7 cellular contexts compared by ENCODE assay signal in the genomic region with DNA sequence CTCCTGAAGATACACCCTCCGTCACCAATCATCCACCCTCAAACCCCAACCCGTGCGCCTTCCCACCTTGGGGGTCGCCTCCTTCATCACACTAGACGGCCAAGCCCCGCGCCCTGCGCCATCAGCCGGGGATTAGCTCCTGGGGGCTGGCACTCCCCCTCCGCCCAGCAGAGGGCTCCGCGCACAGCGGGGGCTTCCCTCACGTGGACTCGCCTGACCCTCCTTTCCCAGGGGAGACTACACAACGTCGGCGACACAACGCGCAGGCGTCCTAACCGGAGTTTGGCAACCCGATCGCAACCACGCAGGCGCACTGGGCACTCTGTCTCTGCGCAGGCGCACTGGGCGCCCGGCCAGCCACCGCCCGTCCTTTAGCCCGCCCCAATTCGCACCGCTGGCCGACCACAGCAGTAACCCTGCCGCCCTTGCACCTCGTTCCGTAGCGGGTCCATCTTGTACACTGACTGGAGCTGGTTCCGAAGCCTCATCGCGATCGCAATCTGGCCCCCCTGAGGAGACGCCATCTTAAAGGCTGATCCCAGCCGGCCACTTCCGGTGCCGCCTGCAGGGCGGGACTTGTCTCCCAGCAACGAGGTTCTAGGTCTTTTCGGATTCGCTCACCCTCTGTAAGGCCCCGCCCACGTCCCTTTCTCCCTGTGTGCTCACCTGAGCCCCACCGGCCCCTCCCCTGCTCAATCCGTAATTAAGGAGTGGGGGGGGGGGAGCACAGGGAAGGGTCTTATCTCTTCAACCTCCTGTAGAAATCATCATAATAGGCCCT. TPM values are rescaled to one million over a fixed set of nuclear protein-coding genes. Genes with fewer than 3 reads are reported as not detected.
DNase-seq lines count a peak whose midpoint lies in the region; ATAC-seq, FAIRE-seq and TF ChIP-seq lines count a peak whose summit lies in the region.

A gene (minus strand): TSS at position 551 of the 781 bp plus-strand sequence. CDS start 27 bp downstream, at position 524.

- H4K20me1 ChIP-seq in hepatocyte (ENCODE audit: insufficient read depth, poor library complexity, severe bottlenecking), result no peaks in the 10 kb centered on the region

- 3% methylated on average over 54 of the region's 56 CpGs for WGBS in hepatocyte (ENCODE audit: low lambda C conversion rate, missing lambda C conversion rate)

- H3K4me3 ChIP-seq in astrocyte of the cerebellum (ENCODE audit: low read depth, low read length) (peak within 1 kb of the TSS; percentile 89), hepatocyte (peak within 1 kb of the TSS; percentile 47)

- peaks cover 27% of the 10 kb centered on the region for H3K27me3 ChIP-seq in hepatocyte

- H3K79me2 ChIP-seq in hepatocyte, result peaks cover 37% of the 10 kb centered on the region

- peak within 1 kb of the TSS; percentile 98 for H2AFZ ChIP-seq in hepatocyte

- peak within 1 kb of the TSS; percentile 93 for H3K4me2 ChIP-seq in hepatocyte

- no peaks in the 10 kb centered on the region for H3K36me3 ChIP-seq in hepatocyte (replicated peaks; ENCODE audit: insufficient read depth, low read depth)

- H3K4me1 ChIP-seq in hepatocyte (ENCODE audit: insufficient read depth), result peaks cover 29% of the 10 kb centered on the region

- no peaks in the 10 kb centered on the region for H3K9me3 ChIP-seq in hepatocyte (ENCODE audit: low read depth)

- peak; percentile 84 for ATAC-seq in HG02981 (IDR thresholded peaks at IDR 0.05; ENCODE audit: unreplicated experiment)

- in situ Hi-C loops in astrocyte of the cerebellum (cut with HindIII; ENCODE audit: low sequenced_read_pairs), result no loop called here

- DNase-seq in GM18507 (ENCODE audit: extremely low spot score, insufficient read length, low read depth), result peak; percentile 90
- peak; percentile 85 for DNase-seq in NCI-H2029 treated with DMSO at 0.1 percent for 48 hours (lab: John Stamatoyannopoulos, UW)
- DNase-seq in T-helper 9 cell, result peak; percentile 98
- peak; percentile 93 for DNase-seq in astrocyte of the cerebellum (ENCODE audit: low read depth)
- DNase-seq in hepatocyte (ENCODE audit: low spot score), result peak; percentile 99
- DNase-seq in retina, result peak; percentile 100

- peak; percentile 27 for TF ChIP-seq CTCF in astrocyte of the cerebellum (IDR thresholded peaks at IDR 0.05; ENCODE audit: low read depth, low read length, missing control alignments)
- TF ChIP-seq CTCF in hepatocyte (IDR thresholded peaks at IDR 0.05; ENCODE audit: poor library complexity), result peak; percentile 49

- H3K9me2 ChIP-seq in hepatocyte (replicated peaks; ENCODE audit: insufficient read depth), result no peaks in the 10 kb centered on the region

- peak; percentile 93 for FAIRE-seq in GM18507 (lab: Jason Lieb, UNC)

- H3K27ac ChIP-seq in hepatocyte, result peak within 1 kb of the TSS; percentile 97

RNA-seq across cellular contexts. Expression of the gene that starts here (rescaled TPM):
- 10.4 and 10.6 TPM in 2 replicates for total RNA-seq in hepatocyte
- 29.0 and 30.2 TPM in 2 replicates for polyA plus RNA-seq in hepatocyte

Comparison
In these comparisons a context has a peak if more than half of its experiments do, and no peak if none do; other contexts are left out.
1. Peak in every context shown above with its lines: DNase-seq, ATAC-seq, H3K4me3 ChIP-seq and H3K27ac ChIP-seq.